8 cellular contexts compared by ENCODE assay signal in genomic region chr7:55534262-55534915, GRCh38. TPM values are rescaled to one million over a fixed set of nuclear protein-coding genes. Genes with fewer than 3 reads are reported as not detected.
DNase-seq lines count a peak whose midpoint lies in the region; ATAC-seq and TF ChIP-seq lines count a peak whose summit lies in the region.

No MANE protein-coding gene starts in this region.

- H3K27ac Mint-ChIP-seq in activated T-helper 2 cell treated with anti-CD3 and anti-CD28 coated beads, Interferon-gamma antibody, Interleukin-2, Interleukin-4, amounts not matched to agents 10 μg/mL and 5 μg/mL and 100 μg/mL, durations not matched to agents 14 hours and 24 hours and 36 hours = peak overlapping the region; percentile 96
- H3K27ac Mint-ChIP-seq in nephron progenitor cell = no peak overlapping the region

- H3K36me3 ChIP-seq in Peyer's patch = no peaks in the 10 kb centered on the region

- TF ChIP-seq POLR2A in Peyer's patch (IDR thresholded peaks at IDR 0.05) = no peak

- intact Hi-C loops in activated T-helper 2 cell treated with anti-CD3 and anti-CD28 coated beads, Interferon-gamma antibody, Interleukin-2, Interleukin-4, amounts not matched to agents 10 μg/mL and 5 μg/mL and 100 μg/mL, durations not matched to agents 14 hours and 24 hours and 36 hours (cut with micrococcal nuclease) = loop anchor here (1.0 to 10.0 kb wide), 8 partner anchors 22 to 572 kb away; partner anchors contain the start of genes CHCHD2 and LANCL2

- no peaks in the 10 kb centered on the region for H3K27me3 ChIP-seq in Peyer's patch

- H3K36me3 Mint-ChIP-seq in activated T-helper 2 cell treated with anti-CD3 and anti-CD28 coated beads, Interferon-gamma antibody, Interleukin-2, Interleukin-4, amounts not matched to agents 10 μg/mL and 5 μg/mL and 100 μg/mL, durations not matched to agents 14 hours and 24 hours and 36 hours (ENCODE audit: low read depth) = peaks cover 40% of the 10 kb centered on the region
- H3K36me3 Mint-ChIP-seq in nephron progenitor cell (ENCODE audit: low read depth) = peaks cover 7% of the 10 kb centered on the region

- H3K4me3 Mint-ChIP-seq in activated T-helper 2 cell treated with anti-CD3 and anti-CD28 coated beads, Interferon-gamma antibody, Interleukin-2, Interleukin-4, amounts not matched to agents 10 μg/mL and 5 μg/mL and 100 μg/mL, durations not matched to agents 14 hours and 24 hours and 36 hours (ENCODE audit: low read depth) = peak overlapping the region; percentile 68
- no peak overlapping the region for H3K4me3 Mint-ChIP-seq in nephron progenitor cell

- TF ChIP-seq CTCF in Peyer's patch (IDR thresholded peaks at IDR 0.05) (no peak), nephron progenitor cell (IDR thresholded peaks at IDR 0.05) (no peak)

- H3K4me3 ChIP-seq in Peyer's patch = no peak overlapping the region

- H3K27me3 Mint-ChIP-seq in activated T-helper 2 cell treated with anti-CD3 and anti-CD28 coated beads, Interferon-gamma antibody, Interleukin-2, Interleukin-4, amounts not matched to agents 10 μg/mL and 5 μg/mL and 100 μg/mL, durations not matched to agents 14 hours and 24 hours and 36 hours (ENCODE audit: low read depth) = no peaks in the 10 kb centered on the region
- no peaks in the 10 kb centered on the region for H3K27me3 Mint-ChIP-seq in nephron progenitor cell (ENCODE audit: low read depth, poor library complexity)

- H3K4me1 Mint-ChIP-seq in activated T-helper 2 cell treated with anti-CD3 and anti-CD28 coated beads, Interferon-gamma antibody, Interleukin-2, Interleukin-4, amounts not matched to agents 10 μg/mL and 5 μg/mL and 100 μg/mL, durations not matched to agents 14 hours and 24 hours and 36 hours (ENCODE audit: low read depth) = peaks cover 79% of the 10 kb centered on the region
- peaks cover 44% of the 10 kb centered on the region for H3K4me1 Mint-ChIP-seq in nephron progenitor cell

- no peaks in the 10 kb centered on the region for H3K9me3 ChIP-seq in Peyer's patch

- ATAC-seq in GM18873 (IDR thresholded peaks at IDR 0.05; ENCODE audit: low FRiP score, unreplicated experiment) (peak; percentile 67), HG02973 (IDR thresholded peaks at IDR 0.05; ENCODE audit: unreplicated experiment) (peak; percentile 66)

- H3K9me3 Mint-ChIP-seq in activated T-helper 2 cell treated with anti-CD3 and anti-CD28 coated beads, Interferon-gamma antibody, Interleukin-2, Interleukin-4, amounts not matched to agents 10 μg/mL and 5 μg/mL and 100 μg/mL, durations not matched to agents 14 hours and 24 hours and 36 hours = no peaks in the 10 kb centered on the region
- no peaks in the 10 kb centered on the region for H3K9me3 Mint-ChIP-seq in nephron progenitor cell

- H3K4me1 ChIP-seq in Peyer's patch = peaks cover 2 to 35% (median 31%) of the 10 kb centered on the region in 4 donors

- peak in 2 of 3 donors; percentile 85 to 87 for DNase-seq in Peyer's patch
- peak; percentile 75 for DNase-seq in activated T-helper 2 cell treated with anti-CD3 and anti-CD28 coated beads, Interferon-gamma antibody, Interleukin-2, Interleukin-4, amounts not matched to agents 10 μg/mL and 5 μg/mL and 100 μg/mL, durations not matched to agents 14 hours and 24 hours and 36 hours (ENCODE audit: low spot score)
- peak; percentile 72 for DNase-seq in hepatic stellate cell (ENCODE audit: low spot score)
- peak; percentile 60 to 74 (median 61) for DNase-seq in stimulated activated CD4-positive, alpha-beta T cell treated with anti-CD3 and anti-CD28 coated beads, TNF-alpha, amount 100 ng/mL, for 48 hours (ENCODE audit: low read depth in 3 of 3)
- no peak for DNase-seq in effector CD8-positive, alpha-beta T cell (lab: John Stamatoyannopoulos, UW)
- no peak for DNase-seq in nephron progenitor cell

- H3K27ac ChIP-seq in Peyer's patch = peak overlapping the region; percentile 67 to 78 (median 72)

RNA-seq across cellular contexts. Expression of gene VOPP1, which starts 37.9 kb away (rescaled TPM):
- 10 to 100 TPM; 63.9 to 79.2 (median 72.4) TPM for total RNA-seq in Peyer's patch
- total RNA-seq in activated T-helper 2 cell treated with anti-CD3 and anti-CD28 coated beads, Interferon-gamma antibody, Interleukin-2, Interleukin-4, amounts not matched to agents 10 μg/mL and 5 μg/mL and 100 μg/mL, durations not matched to agents 14 hours and 24 hours and 36 hours = 53.7 and 56.0 TPM in 2 replicates

Comparison
In these comparisons a context has a peak if more than half of its experiments do, and no peak if none do; other contexts are left out.
1. DNase-seq: peak in Peyer's patch (2 of 3), activated T-helper 2 cell treated with anti-CD3 and anti-CD28 coated beads, Interferon-gamma antibody, Interleukin-2, Interleukin-4, amounts not matched to agents 10 μg/mL and 5 μg/mL and 100 μg/mL, durations not matched to agents 14 hours and 24 hours and 36 hours (single experiment), hepatic stellate cell (single experiment) and stimulated activated CD4-positive, alpha-beta T cell treated with anti-CD3 and anti-CD28 coated beads, TNF-alpha, amount 100 ng/mL, for 48 hours (3 of 3); none in effector CD8-positive, alpha-beta T cell (single experiment) and nephron progenitor cell (single experiment).